ENCODE assay signal across 8 cellular contexts in the genomic region with DNA sequence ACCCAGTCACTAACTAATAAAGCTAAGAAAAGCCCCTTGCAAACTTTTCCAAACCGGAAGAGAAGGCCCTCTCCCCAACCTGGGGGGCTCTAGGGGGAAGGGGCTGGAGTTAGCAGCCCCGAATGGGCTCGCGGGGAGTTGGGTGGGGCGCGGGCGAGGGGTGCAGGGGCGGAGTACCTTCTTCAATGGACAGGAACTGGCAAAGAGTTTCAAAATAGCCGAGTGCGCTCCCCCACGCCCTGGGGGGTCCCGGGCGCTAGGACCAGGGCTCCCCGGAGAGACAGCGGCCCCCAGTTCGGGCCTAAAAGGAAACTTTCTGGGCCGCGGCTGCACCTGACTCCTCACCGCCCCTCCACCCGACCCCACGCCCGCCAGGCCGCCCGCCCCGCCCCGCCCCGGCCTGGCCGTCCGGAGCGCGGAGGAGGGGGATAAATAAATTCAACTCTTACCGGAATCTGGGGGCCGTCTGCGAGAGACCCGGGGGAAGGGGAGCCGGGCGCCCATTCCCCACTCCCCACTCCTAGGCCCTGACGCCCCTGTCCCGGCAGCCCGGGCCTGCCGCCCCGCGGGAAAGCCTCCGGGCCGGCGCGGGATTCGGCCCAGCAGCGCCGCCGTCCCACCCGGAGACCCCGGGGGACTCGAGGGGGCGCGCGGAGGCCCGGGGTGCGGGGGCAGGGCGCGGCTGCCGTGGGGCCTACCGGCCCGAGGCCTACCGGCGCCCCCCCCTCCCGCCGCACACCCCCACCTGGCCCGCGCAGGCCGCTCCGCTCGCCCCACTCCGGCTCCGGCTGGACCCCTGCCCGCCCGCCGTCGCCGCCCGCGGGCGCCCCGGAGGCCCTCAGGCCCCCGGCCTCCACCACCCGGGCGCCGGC. TPM values are rescaled to one million over a fixed set of nuclear protein-coding genes. Genes with fewer than 3 reads are reported as not detected.
DNase-seq lines count a peak whose midpoint lies in the region; ATAC-seq and TF ChIP-seq lines count a peak whose summit lies in the region.

No MANE protein-coding gene starts in this region.

- no peaks in the 10 kb centered on the region for H3K9me3 Mint-ChIP-seq in activated T-helper 17 cell treated with anti-CD3 and anti-CD28 coated beads, Interleukin-2, amount 50 U/mL, for 72 hours

- H3F3A ChIP-seq in neural cell (ENCODE audit: insufficient read depth, low read length, poor library complexity, severe bottlenecking) = no peaks in the 10 kb centered on the region

- H3K4me3 ChIP-seq in neural cell (ENCODE audit: low read length) (peak overlapping the region; percentile 83), tibial artery (peak overlapping the region; percentile 73 to 95)

- no peak for TF ChIP-seq EP300 in neural cell (conservative IDR thresholded peaks at IDR 0.05; ENCODE audit: poor library complexity, severe bottlenecking)

- peaks cover 29% of the 10 kb centered on the region for H3K36me3 Mint-ChIP-seq in activated T-helper 17 cell treated with anti-CD3 and anti-CD28 coated beads, Interleukin-2, amount 50 U/mL, for 72 hours (ENCODE audit: low read depth)

- no peaks in the 10 kb centered on the region for H4K20me1 ChIP-seq in neural cell (ENCODE audit: insufficient read depth)

- no peaks in the 10 kb centered on the region for H3K27me3 Mint-ChIP-seq in activated T-helper 17 cell treated with anti-CD3 and anti-CD28 coated beads, Interleukin-2, amount 50 U/mL, for 72 hours

- DNase-seq in NCI-H146 (lab: John Stamatoyannopoulos, UW) (peak; percentile 18), NCI-H146 treated with DMSO at 0.1 percent for 48 hours (lab: John Stamatoyannopoulos, UW; ENCODE audit: unreplicated experiment) (no peak), NOMO-1 treated with DMSO at 0.1 percent for 48 hours (lab: John Stamatoyannopoulos, UW; ENCODE audit: unreplicated experiment) (peak; percentile 18), fibroblast of peridontal ligament (ENCODE audit: extremely low read depth) (peak; percentile 18), tibial artery (peak; percentile 23 to 72)

- H3K79me2 ChIP-seq in neural cell (replicated peaks; ENCODE audit: insufficient read depth, low read length) = peaks cover 70% of the 10 kb centered on the region

- H3K9me3 ChIP-seq in neural cell (ENCODE audit: low read length) (no peaks in the 10 kb centered on the region), tibial artery (no peaks in the 10 kb centered on the region)

- TF ChIP-seq RAD21 in neural cell (conservative IDR thresholded peaks at IDR 0.05) = no peak

- H3K36me3 ChIP-seq in neural cell (ENCODE audit: insufficient read depth, low read length) (no peaks in the 10 kb centered on the region), tibial artery (peaks cover 0 to 4% (median 0%) of the 10 kb centered on the region in 3 donors)

- H3K4me3 Mint-ChIP-seq in activated T-helper 17 cell treated with anti-CD3 and anti-CD28 coated beads, Interleukin-2, amount 50 U/mL, for 72 hours = peak overlapping the region; percentile 99

- peak overlapping the region; percentile 100 for H3K27ac Mint-ChIP-seq in activated T-helper 17 cell treated with anti-CD3 and anti-CD28 coated beads, Interleukin-2, amount 50 U/mL, for 72 hours

- peaks cover 0 to 50% (median 19%) of the 10 kb centered on the region in 4 donors for H3K4me1 ChIP-seq in tibial artery

- no peaks in the 10 kb centered on the region for H3K27me3 ChIP-seq in neural cell (ENCODE audit: insufficient read depth, low read depth, low read length)
- no peaks in the 10 kb centered on the region for H3K27me3 ChIP-seq in tibial artery

- peaks cover 14% of the 10 kb centered on the region for H3K4me1 Mint-ChIP-seq in activated T-helper 17 cell treated with anti-CD3 and anti-CD28 coated beads, Interleukin-2, amount 50 U/mL, for 72 hours

- TF ChIP-seq CTCF in neural cell (IDR thresholded peaks at IDR 0.05; ENCODE audit: poor library complexity, severe bottlenecking) (no peak), tibial artery (IDR thresholded peaks at IDR 0.05) (no peak)

- peak overlapping the region; percentile 98 for H3K4me2 ChIP-seq in neural cell (ENCODE audit: low read length)

- peak overlapping the region; percentile 76 for H2AFZ ChIP-seq in neural cell (ENCODE audit: low read depth, low read length)

- ATAC-seq in HG02642 (IDR thresholded peaks at IDR 0.05; ENCODE audit: poor library complexity, unreplicated experiment) = peak; percentile 28
- peak; percentile 37 for ATAC-seq in activated T-helper 17 cell treated with anti-CD3 and anti-CD28 coated beads, Interleukin-2, amount 50 U/mL, for 72 hours (replicated peaks)

- H3K9me2 ChIP-seq in neural cell (ENCODE audit: insufficient read depth, low read length) = no peaks in the 10 kb centered on the region

- intact Hi-C loops in tibial artery (cut with DNase I; ENCODE audit: low total_unique reads) = no loop called here

- H3K9ac ChIP-seq in neural cell (ENCODE audit: low read length) = peak overlapping the region; percentile 98

- H3K27ac ChIP-seq in neural cell (ENCODE audit: low read length) (peak overlapping the region; percentile 99), tibial artery (peak overlapping the region; percentile 94 to 100)

TF ChIP-seq in neural cell, 6 proteins besides CTCF, POLR2A, EP300 and RAD21:
- TF ChIP-seq POLR2AphosphoS5 (IDR thresholded peaks at IDR 0.05) (no peak), MXI1 (conservative IDR thresholded peaks at IDR 0.05; ENCODE audit: poor library complexity, severe bottlenecking) (peak; percentile 2)
TF ChIP-seq in neural cell: peak in this region for 1.

RNA-seq across cellular contexts. Expression of gene INO80D, which starts 0.9 kb away (rescaled TPM):
- 10 to 100 TPM; 21.8 to 29.3 TPM for total RNA-seq in activated T-helper 17 cell treated with anti-CD3 and anti-CD28 coated beads, Interleukin-2, amount 50 U/mL, for 72 hours
- 7.8 and 8.7 TPM in 2 replicates for polyA plus RNA-seq in neural cell
- 32.4 and 41.2 TPM in 2 replicates for polyA minus RNA-seq in neural cell
